In genomic region chr5:128627939-128628338, GRCh38 we compare ENCODE assay signal across 28 cellular contexts.
"Had no signal": no experiment of that assay in that cellular context is flagged by ENCODE, and none has a peak within 500 bp of the region (broad histone marks: within the 10 kb centered on the region; RNA-seq: fewer than 3 reads in every experiment).

No MANE protein-coding gene starts in this region.

- H3K36me3 ChIP-seq: neural progenitor cell, ovary, spleen, suprapubic skin, tibial artery, transverse colon, upper lobe of right lung, uterus had no signal

- H3K4me2 ChIP-seq: neural progenitor cell, smooth muscle cell had no signal

- DNase-seq: natural killer cell; occipital lobe; ovary; posterior cingulate gyrus; psoas muscle; right cardiac atrium; spleen; stimulated activated CD4-positive, alpha-beta T cell treated with anti-CD3 and anti-CD28 coated beads, Interleukin-12 subunit alpha, Interleukin-12 subunit beta, amount 100 ng/mL, for 4 hours; stimulated activated CD4-positive, alpha-beta T cell treated with anti-CD3 and anti-CD28 coated beads, Interleukin-1b, Interleukin-23, amount 100 ng/mL, for 48 hours; stimulated activated CD4-positive, alpha-beta T cell treated with anti-CD3 and anti-CD28 coated beads, Interleukin-4, amount 100 ng/mL, for 1 hour; stimulated activated CD4-positive, alpha-beta T cell treated with anti-CD3 and anti-CD28 coated beads, Interleukin-4, amount 100 ng/mL, for 4 hours; stimulated activated CD8-positive, alpha-beta memory T cell treated with anti-CD3 and anti-CD28 coated beads, Interleukin-4, amount 100 ng/mL, for 48 hours; stimulated activated naive CD4-positive, alpha-beta T cell; stimulated activated naive CD8-positive, alpha-beta T cell treated with anti-CD3 and anti-CD28 coated beads, Interleukin-15, amount 100 ng/mL, for 72 hours; stimulated activated naive CD8-positive, alpha-beta T cell treated with anti-CD3 and anti-CD28 coated beads, Interleukin-15, Interleukin-2, amounts not matched to agents 100 U/mL and 50 U/mL, for 24 hours; substantia nigra; testis; tibial artery; transverse colon; upper lobe of right lung; uterus had no signal

- ATAC-seq: natural killer cell; psoas muscle; right cardiac atrium; sciatic nerve; stimulated activated memory B cell treated with anti-CD40 and anti-IgM and Interleukin-4, amounts not matched to agents 10 μg/mL and 1 μg/mL and 100 μg/mL, for 72 hours; stimulated activated naive CD8-positive, alpha-beta T cell treated with anti-CD3 and anti-CD28 coated beads, Interleukin-15, amount 100 ng/mL, for 72 hours; stimulated activated naive CD8-positive, alpha-beta T cell treated with anti-CD3 and anti-CD28 coated beads, Interleukin-15, Interleukin-2, amounts not matched to agents 100 U/mL and 50 U/mL, for 24 hours; upper lobe of right lung had no signal

- H3K27ac ChIP-seq: neural progenitor cell, ovary, parathyroid adenoma, psoas muscle, skin epidermis, spleen, suprapubic skin, testis, tibial artery, transverse colon, upper lobe of right lung, uterus had no signal

- H3K79me2 ChIP-seq: parathyroid adenoma had no signal

- H2AFZ ChIP-seq: neural progenitor cell, parathyroid adenoma had no signal

- H3K27me3 ChIP-seq: neural progenitor cell, ovary, spleen, testis, tibial artery, transverse colon, upper lobe of right lung, uterus had no signal

- H3K4me3 ChIP-seq: neural progenitor cell, ovary, psoas muscle, skin epidermis, smooth muscle cell, spleen, suprapubic skin, testis, tibial artery, transverse colon, upper lobe of right lung, uterus had no signal

- H3K9ac ChIP-seq: neural progenitor cell, parathyroid adenoma had no signal

- H3K9me3 ChIP-seq: ovary, psoas muscle, spleen, suprapubic skin, testis, tibial artery, transverse colon, upper lobe of right lung, uterus had no signal

- H3K4me1 ChIP-seq: neural progenitor cell, parathyroid adenoma, psoas muscle, spleen, suprapubic skin, testis, tibial artery, transverse colon, upper lobe of right lung, uterus had no signal
